15 cellular contexts compared by ENCODE assay signal in the genomic region with DNA sequence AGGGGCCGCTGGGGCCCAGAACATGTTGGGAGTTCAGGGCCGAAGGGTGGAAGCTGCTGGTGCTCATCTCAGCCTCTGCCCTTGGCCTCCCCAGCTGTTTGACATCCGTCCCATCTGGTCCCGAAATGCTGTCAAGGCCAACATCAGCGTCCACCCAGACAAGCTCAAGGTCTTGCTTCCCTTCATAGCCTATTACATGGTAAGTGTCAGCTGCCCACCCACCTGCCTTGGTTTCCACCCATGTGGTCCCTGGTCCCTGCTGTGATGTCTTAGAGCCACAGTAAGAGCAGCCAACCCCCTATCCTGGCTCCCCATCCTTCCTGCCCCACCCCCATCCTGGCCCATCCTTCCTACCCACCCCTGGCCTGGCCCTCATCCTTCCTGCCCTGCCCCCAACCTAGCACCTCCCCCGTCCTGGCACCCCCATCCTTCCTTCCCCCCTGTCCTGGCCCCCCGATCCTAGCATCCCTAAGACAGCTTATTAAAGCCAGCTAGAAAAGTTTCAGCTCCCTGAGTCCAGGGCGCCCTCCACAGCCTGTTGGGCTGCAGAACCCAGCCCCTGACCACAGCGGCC. TPM values are rescaled to one million over a fixed set of nuclear protein-coding genes. Genes with fewer than 3 reads are reported as not detected.
DNase-seq lines count a peak whose midpoint lies in the region; ATAC-seq and TF ChIP-seq lines count a peak whose summit lies in the region.
"Had no signal": no experiment of that assay in that cellular context is flagged by ENCODE, and none has a peak within 500 bp of the region (broad histone marks: within the 10 kb centered on the region; RNA-seq: fewer than 3 reads in every experiment).

No MANE protein-coding gene starts in this region.

- H3K27me3 ChIP-seq in IMR-90 (ENCODE audit: control insufficient read depth, insufficient read depth, low read length): no peaks in the 10 kb centered on the region
- H3K27me3 ChIP-seq in body of pancreas: no peaks in the 10 kb centered on the region
- H3K27me3 ChIP-seq in mesenchymal stem cell (ENCODE audit: control insufficient read depth in 1 of 2, insufficient read depth in 1 of 2, low read length in 2 of 2): no peaks in the 10 kb centered on the region
- H3K27me3 ChIP-seq in heart right ventricle: no peaks in the 10 kb centered on the region
- H3K27me3 ChIP-seq: BE2C had no signal

- dilution Hi-C loops in IMR-90 (cut with HindIII; ENCODE audit: low sequenced_read_pairs, unreplicated experiment): no loop called here

- H3K14ac ChIP-seq in IMR-90 (replicated peaks; ENCODE audit: low read depth, low read length) (no peak overlapping the region), mesenchymal stem cell (ENCODE audit: low read length in 2 of 2) (no peak overlapping the region)

- no peak for DNase-seq in IMR-90
- DNase-seq in body of pancreas: no peak
- no peak for DNase-seq in mesenchymal stem cell
- DNase-seq in substantia nigra (lab: John Stamatoyannopoulos, UW): no peak
- no peak for DNase-seq in heart right ventricle
- no peak for DNase-seq in glutamatergic neuron
- no peak for DNase-seq in activated T-cell treated with anti-CD3 and anti-CD28 coated beads for 4 hours
- DNase-seq: BE2C; C1 segment of cervical spinal cord; Caco-2; CD4-positive, CD25-positive, alpha-beta regulatory T cell; DMS79; GDM1 had no signal

- no peak overlapping the region for H3K56ac ChIP-seq in IMR-90 (ENCODE audit: extremely low read depth, insufficient read depth, low read length)

- no peak overlapping the region for H3K27ac Mint-ChIP-seq in glutamatergic neuron (ENCODE audit: unreplicated experiment)

- in situ Hi-C loops in IMR-90 (cut with MboI; ENCODE audit: low sequenced_read_pairs): no loop called here

- no peak overlapping the region for H2BK12ac ChIP-seq in mesenchymal stem cell (ENCODE audit: low read length in 2 of 2)

- CTCF ChIA-PET in IMR-90 (lab: Yijun Ruan, JAX): no interaction called here

- POLR2A ChIA-PET in IMR-90 (lab: Charles Lee; ENCODE audit: unreplicated experiment): interaction anchor here (0.6 kb wide), 1 partner anchor 19 kb away, joined by 3 read pairs; no protein-coding TSS in a partner anchor

- no peaks in the 10 kb centered on the region for H3K9me1 ChIP-seq in IMR-90 (ENCODE audit: insufficient read depth, low read length)

- H3K79me1 ChIP-seq in IMR-90 (ENCODE audit: low read depth in 1 of 2, low read length in 2 of 2): peaks cover 3 to 15% of the 10 kb centered on the region in 2 experiments; a peak in 3 of 4 replicates
- H3K79me1 ChIP-seq in mesenchymal stem cell (replicated peaks; ENCODE audit: low read length, poor library complexity, severe bottlenecking): peaks cover 10% of the 10 kb centered on the region

- H3K9ac ChIP-seq in IMR-90 (ENCODE audit: low read depth, low read length): no peak overlapping the region
- H3K9ac ChIP-seq in mesenchymal stem cell (ENCODE audit: low read length): no peak overlapping the region

- H3K36me3 Mint-ChIP-seq in glutamatergic neuron (ENCODE audit: unreplicated experiment): peaks cover 7% of the 10 kb centered on the region

- no peak for TF ChIP-seq POLR2A in IMR-90 (IDR thresholded peaks at IDR 0.05; ENCODE audit: low read depth, low read length)
- no peak for TF ChIP-seq POLR2A in body of pancreas (IDR thresholded peaks at IDR 0.05)

- H3K27ac ChIP-seq in IMR-90 (ENCODE audit: insufficient read depth, low read length) (no peak overlapping the region), body of pancreas (peak overlapping the region; percentile 81 to 93 (median 86)), mesenchymal stem cell (ENCODE audit: low read length, poor library complexity, severe bottlenecking) (peak overlapping the region; percentile 6), substantia nigra (ENCODE audit: low read depth, low read length, poor library complexity, severe bottlenecking) (peak overlapping the region; percentile 90), heart right ventricle (no peak overlapping the region)

- H3K4ac ChIP-seq in IMR-90 (ENCODE audit: low read depth, low read length) (no peak overlapping the region), mesenchymal stem cell (ENCODE audit: low read depth in 1 of 2, low read length in 2 of 2) (no peak overlapping the region)

- peaks cover 7% of the 10 kb centered on the region for H3K27me3 Mint-ChIP-seq in glutamatergic neuron (ENCODE audit: unreplicated experiment)
- H3K27me3 Mint-ChIP-seq: CD4-positive, CD25-positive, alpha-beta regulatory T cell had no signal

- H4K91ac ChIP-seq in IMR-90 (ENCODE audit: insufficient read depth, low read depth, low read length) (no peak overlapping the region), mesenchymal stem cell (ENCODE audit: low read length) (no peak overlapping the region)

- H3K4me1 Mint-ChIP-seq in glutamatergic neuron (ENCODE audit: low read depth, unreplicated experiment): no peaks in the 10 kb centered on the region

- H2BK120ac ChIP-seq in IMR-90 (ENCODE audit: low read depth, low read length) (no peak overlapping the region), mesenchymal stem cell (ENCODE audit: low read depth, low read length) (no peak overlapping the region)

- peaks cover 5% of the 10 kb centered on the region for H3K9me3 Mint-ChIP-seq in glutamatergic neuron (ENCODE audit: unreplicated experiment)
- H3K9me3 Mint-ChIP-seq: CD4-positive, CD25-positive, alpha-beta regulatory T cell had no signal

- TF ChIP-seq CTCF in IMR-90 (conservative IDR thresholded peaks at IDR 0.05; ENCODE audit: low read depth, low read length): no peak
- TF ChIP-seq CTCF in body of pancreas (IDR thresholded peaks at IDR 0.05): no peak
- no peak for TF ChIP-seq CTCF in heart right ventricle (IDR thresholded peaks at IDR 0.05)
- TF ChIP-seq CTCF in glutamatergic neuron (IDR thresholded peaks at IDR 0.05; ENCODE audit: partially characterized antibody, unreplicated experiment): no peak

- no peak overlapping the region for H2BK15ac ChIP-seq in IMR-90 (ENCODE audit: low read depth, low read length)
- no peak overlapping the region for H2BK15ac ChIP-seq in mesenchymal stem cell (ENCODE audit: low read depth, poor library complexity, severe bottlenecking)

- H2AFZ ChIP-seq in IMR-90 (replicated peaks; ENCODE audit: low read length, poor library complexity): peak overlapping the region; percentile 21
- H2AFZ ChIP-seq in mesenchymal stem cell (ENCODE audit: low read depth, low read length): no peak overlapping the region

- no peak overlapping the region for H4K5ac ChIP-seq in IMR-90 (ENCODE audit: low read depth, low read length)

- H2AK5ac ChIP-seq in IMR-90 (ENCODE audit: low read depth, low read length): no peak overlapping the region
- H2AK5ac ChIP-seq in mesenchymal stem cell (ENCODE audit: low read length, severe bottlenecking): peak overlapping the region; percentile 73

- no TSS peak for BruUV-seq in IMR-90 (replicated peaks; lab: Mats Ljungman, UMichigan)

- no peak overlapping the region for H3K4me3 ChIP-seq in IMR-90 (ENCODE audit: insufficient read depth, low read depth, low read length)
- H3K4me3 ChIP-seq in body of pancreas: no peak overlapping the region
- H3K4me3 ChIP-seq in mesenchymal stem cell (ENCODE audit: insufficient read depth in 1 of 2, low read depth in 1 of 2, low read length in 2 of 2): no peak overlapping the region
- no peak overlapping the region for H3K4me3 ChIP-seq in heart right ventricle
- H3K4me3 ChIP-seq: HAP-1 had no signal

- no peak overlapping the region for H3K4me3 Mint-ChIP-seq in glutamatergic neuron (ENCODE audit: unreplicated experiment)
- H3K4me3 Mint-ChIP-seq: CD4-positive, CD25-positive, alpha-beta regulatory T cell had no signal

- no peaks in the 10 kb centered on the region; the same call in 1 of the 2 replicates for H3K4me1 ChIP-seq in IMR-90 (ENCODE audit: control insufficient read depth, insufficient read depth, low read length)
- H3K4me1 ChIP-seq in body of pancreas: peaks cover 96% of the 10 kb centered on the region
- H3K4me1 ChIP-seq in mesenchymal stem cell (ENCODE audit: control insufficient read depth, insufficient read depth, low read depth, low read length): peaks cover 58% of the 10 kb centered on the region
- peaks cover 0 to 25% (median 8%) of the 10 kb centered on the region in 9 donors for H3K4me1 ChIP-seq in heart right ventricle
- H3K4me1 ChIP-seq: Caco-2, HAP-1 had no signal

- intact Hi-C loops in IMR-90 (cut with micrococcal nuclease): no loop called here
- intact Hi-C loops in body of pancreas (cut with DNase I): no loop called here
- intact Hi-C loops in heart right ventricle (cut with DNase I): loop anchor here in 2 of 10 donors (5.0 to 10.0 kb wide), 2 partner anchors 93 to 95 kb away; no protein-coding TSS in a partner anchor

- peak overlapping the region; percentile 72 for H2AK9ac ChIP-seq in IMR-90 (replicated peaks; ENCODE audit: low read depth, low read length, poor library complexity)

- H2BK5ac ChIP-seq in IMR-90 (ENCODE audit: low read depth, low read length, poor library complexity, severe bottlenecking) (no peak overlapping the region), mesenchymal stem cell (ENCODE audit: low read depth, low read length, poor library complexity, severe bottlenecking) (no peak overlapping the region)

- WGBS in IMR-90 (ENCODE audit: extremely low coverage in 2 of 2, insufficient read length in 1 of 2), 2 experiments: 89% methylated on average over 3 of the region's 9 CpGs; no CpG with 5 or more reads in 1 of the 2 experiments
- WGBS in body of pancreas, 2 donors: 62 to 72% methylated on average over 8 to 9 of the region's 9 CpGs
- WGBS in mesenchymal stem cell: over 99% methylated on average over 7 of the region's 9 CpGs
- WGBS in heart right ventricle, 2 donors: 90 to 93% methylated on average over 9 of the region's 9 CpGs

- H3K18ac ChIP-seq in IMR-90 (ENCODE audit: low read depth, low read length) (no peak overlapping the region), mesenchymal stem cell (ENCODE audit: low read depth in 1 of 2, low read length in 2 of 2) (no peak overlapping the region)

- TF ChIP-seq RAD21 in IMR-90 (IDR thresholded peaks at IDR 0.05; ENCODE audit: low read length): no peak

- H4K8ac ChIP-seq in IMR-90 (ENCODE audit: low read depth in 2 of 2, low read length in 2 of 2) (no peak overlapping the region), mesenchymal stem cell (ENCODE audit: low read length) (no peak overlapping the region)

- H2BK20ac ChIP-seq in IMR-90 (ENCODE audit: low read depth, low read length): no peak overlapping the region

- H3K9me3 ChIP-seq in IMR-90 (ENCODE audit: control insufficient read depth, insufficient read depth, low read length): no peaks in the 10 kb centered on the region
- H3K9me3 ChIP-seq in body of pancreas: no peaks in the 10 kb centered on the region
- no peaks in the 10 kb centered on the region for H3K9me3 ChIP-seq in mesenchymal stem cell (ENCODE audit: control insufficient read depth, low read length)
- no peaks in the 10 kb centered on the region for H3K9me3 ChIP-seq in heart right ventricle
- H3K9me3 ChIP-seq: BE2C, Caco-2, HAP-1 had no signal

- H3K23ac ChIP-seq in IMR-90 (ENCODE audit: low read depth, low read length) (no peak overlapping the region), mesenchymal stem cell (ENCODE audit: low read length in 2 of 2) (no peak overlapping the region)

- ATAC-seq in IMR-90 (ENCODE audit: low read depth): no peak
- ATAC-seq in body of pancreas: no peak
- ATAC-seq in heart right ventricle: no peak
- ATAC-seq: HepG2 had no signal

- H3K4me2 ChIP-seq in IMR-90 (ENCODE audit: low read depth, low read length): no peak overlapping the region
- no peak overlapping the region for H3K4me2 ChIP-seq in mesenchymal stem cell (ENCODE audit: low read length, poor library complexity, severe bottlenecking)

- H3K36me3 ChIP-seq in IMR-90 (ENCODE audit: control insufficient read depth, insufficient read depth, low read length): peaks cover 61% of the 10 kb centered on the region
- H3K36me3 ChIP-seq in body of pancreas (replicated peaks in 1 of 2; ENCODE audit: insufficient read depth in 1 of 2, low read depth in 2 of 2): peaks cover 0 to 4% of the 10 kb centered on the region in 2 donors
- H3K36me3 ChIP-seq in mesenchymal stem cell (ENCODE audit: control insufficient read depth in 1 of 2, insufficient read depth in 2 of 2, low read depth in 1 of 2, low read length in 2 of 2): peaks cover 61 to 77% of the 10 kb centered on the region in 2 experiments
- peaks cover 0 to 98% (median 26%) of the 10 kb centered on the region in 9 donors for H3K36me3 ChIP-seq in heart right ventricle

- H4K20me1 ChIP-seq in IMR-90 (ENCODE audit: insufficient read depth, low read length): peaks cover 8% of the 10 kb centered on the region

RNA-seq across cellular contexts. Expression of a gene that starts 9.7 kb away (rescaled TPM):
- under 0.01 TPM in 2 replicates for total RNA-seq in IMR-90 (2012; rRNA removed)
- polyA plus RNA-seq in IMR-90 (2012; rRNA removed): 0.67 and 0.75 TPM in 2 replicates
- polyA plus RNA-seq in IMR-90 (2012; cell fraction: cytosol; rRNA removed): 0.27 and 0.51 TPM in 2 replicates
- polyA plus RNA-seq in IMR-90 (2012; cell fraction: nucleus; rRNA removed; ENCODE audit: low replicate concordance): 5.5 and 8.5 TPM in 2 replicates
- 1,000 to 10,000 TPM; 8,438 to 9,209 TPM for total RNA-seq in body of pancreas
- 0.57 TPM for polyA plus RNA-seq in mesenchymal stem cell (2013, experiment 1 of 2)
- polyA plus RNA-seq in mesenchymal stem cell (2013, experiment 2 of 2): 0.55 TPM
- 10 to 100 TPM in 1 of 10 donors, 1 to 10 TPM in 9; 1.9 to 10.1 (median 2.8) TPM for total RNA-seq in heart right ventricle
- 1 to 10 TPM; 1.5 to 3.2 TPM for polyA plus RNA-seq in heart right ventricle
- 3.8 TPM for total RNA-seq in glutamatergic neuron (ENCODE audit: unreplicated experiment)
- polyA plus RNA-seq: CD4-positive, CD25-positive, alpha-beta regulatory T cell had no signal

RNA-seq across cellular contexts. Expression of a gene that starts 21.3 kb away (rescaled TPM):
- 49.1 and 51.1 TPM in 2 replicates for total RNA-seq in IMR-90 (2012; rRNA removed)
- 50.7 and 52.3 TPM in 2 replicates for polyA plus RNA-seq in IMR-90 (2012; rRNA removed)
- 31.2 and 35.4 TPM in 2 replicates for polyA plus RNA-seq in IMR-90 (2012; cell fraction: cytosol; rRNA removed)
- polyA plus RNA-seq in IMR-90 (2012; cell fraction: nucleus; rRNA removed; ENCODE audit: low replicate concordance): 128 and 155 TPM in 2 replicates
- 10 to 100 TPM; 43.1 to 57.7 TPM for total RNA-seq in body of pancreas
- polyA plus RNA-seq in mesenchymal stem cell (2013, experiment 1 of 2): 31.5 TPM
- 30.0 TPM for polyA plus RNA-seq in mesenchymal stem cell (2013, experiment 2 of 2)
- total RNA-seq in heart right ventricle: 10 to 100 TPM; 29.4 to 44.4 (median 35.2) TPM
- polyA plus RNA-seq in heart right ventricle: 10 to 100 TPM; 41.5 to 79.1 TPM
- 95.2 TPM for total RNA-seq in glutamatergic neuron (ENCODE audit: unreplicated experiment)

Comparison
In these comparisons a context has a peak if more than half of its experiments do, and no peak if none do; other contexts are left out.
1. H3K27ac ChIP-seq: peak in body of pancreas (4 of 4), mesenchymal stem cell (single experiment) and substantia nigra (single experiment); none in IMR-90 (single experiment) and heart right ventricle (0 of 10).
2. RNA of a gene that starts 9.7 kb away (total RNA-seq): 8,438 to 9,209 TPM in body of pancreas; 3.8 TPM in glutamatergic neuron (single experiment), 1.9 to 10.1 TPM in heart right ventricle and under 0.01 TPM in IMR-90; every median in the first group is over 100 times any median in the second.